Comparison of ENCODE assay signal across 17 cellular contexts in the genomic region with DNA sequence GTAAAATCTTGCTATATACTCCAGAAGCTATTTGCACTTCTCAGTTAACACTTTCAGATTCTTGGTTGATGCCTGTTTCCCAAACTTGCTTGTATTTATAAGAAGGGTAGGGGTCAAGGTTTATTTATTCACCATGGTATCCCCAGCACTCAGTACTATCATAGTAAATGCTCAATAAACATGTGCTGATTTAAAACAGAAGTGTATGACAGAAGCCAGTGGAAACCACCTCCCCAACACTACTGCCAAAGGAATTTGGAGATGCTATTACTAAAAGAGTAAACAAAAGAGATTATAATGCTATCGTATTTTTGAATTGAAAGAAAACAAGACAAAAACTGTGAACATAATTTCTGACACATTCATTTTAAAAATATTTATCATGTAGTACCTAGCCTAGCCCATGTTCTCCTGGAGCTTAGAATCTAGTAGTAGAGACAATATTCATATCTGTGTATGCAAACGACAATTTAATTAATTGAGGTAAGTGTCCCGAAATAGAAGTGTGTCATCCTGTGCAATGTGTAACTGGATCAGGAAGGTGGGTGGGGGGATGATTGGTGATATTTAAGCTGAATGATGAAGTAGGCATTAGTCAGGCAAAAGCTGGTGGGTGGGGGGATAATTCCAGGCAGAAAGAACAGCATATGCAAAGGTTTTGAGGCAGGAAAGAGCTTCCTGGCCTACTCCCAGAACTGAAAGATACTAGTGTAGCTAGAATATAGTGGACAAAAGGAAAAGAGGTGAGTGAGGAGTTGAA.
DNase-seq lines count a peak whose midpoint lies in the region; ATAC-seq and TF ChIP-seq lines count a peak whose summit lies in the region.
"Had no signal": no experiment of that assay in that cellular context is flagged by ENCODE, and none has a peak within 500 bp of the region (broad histone marks: within the 10 kb centered on the region; RNA-seq: fewer than 3 reads in every experiment).

No MANE protein-coding gene starts in this region.

- H3K27ac ChIP-seq in SJSA1: 0 out of 2 replicates have a peak overlapping the region, but pooled peaks have one; percentile 17
- H3K27ac ChIP-seq: BLaER1 treated with 17β-estradiol and CSF1 and Interleukin-3, amounts not matched to agents 10 nM and 100 nM had no signal

- H3K4me3 ChIP-seq in SJSA1 (no peak overlapping the region), fibroblast of mammary gland (ENCODE audit: control insufficient read depth, low read depth, low read length) (peak overlapping the region; percentile 62)
- H3K4me3 ChIP-seq: BLaER1 treated with 17β-estradiol and CSF1 and Interleukin-3, amounts not matched to agents 10 nM and 100 nM had no signal

- no peaks in the 10 kb centered on the region for H3K36me3 ChIP-seq in SJSA1
- H3K36me3 ChIP-seq: BLaER1 treated with 17β-estradiol and CSF1 and Interleukin-3, amounts not matched to agents 10 nM and 100 nM had no signal

- peaks cover 21% of the 10 kb centered on the region for H3K4me1 ChIP-seq in SJSA1 (replicated peaks)

- no peaks in the 10 kb centered on the region for H3K9me3 ChIP-seq in SJSA1 (replicated peaks)
- H3K9me3 ChIP-seq: BLaER1 treated with 17β-estradiol and CSF1 and Interleukin-3, amounts not matched to agents 10 nM and 100 nM had no signal

- no peaks in the 10 kb centered on the region for H3K27me3 ChIP-seq in SJSA1 (replicated peaks)
- H3K27me3 ChIP-seq: BLaER1 treated with 17β-estradiol and CSF1 and Interleukin-3, amounts not matched to agents 10 nM and 100 nM had no signal

- peak; percentile 37 for ATAC-seq in HG02610 (IDR thresholded peaks at IDR 0.05; ENCODE audit: unreplicated experiment)
- ATAC-seq in GM18511 (IDR thresholded peaks at IDR 0.05; ENCODE audit: unreplicated experiment): no peak
- no peak for ATAC-seq in GM19395 (IDR thresholded peaks at IDR 0.05; ENCODE audit: unreplicated experiment)
- ATAC-seq in GM21723 (IDR thresholded peaks at IDR 0.05; ENCODE audit: unreplicated experiment): no peak
- ATAC-seq: activated T-cell treated with anti-CD3 and anti-CD28 coated beads, Interleukin-2, amount 50 U/mL, for 4 hours; right cardiac atrium had no signal

- no peak for TF ChIP-seq CTCF in fibroblast of mammary gland (conservative IDR thresholded peaks at IDR 0.05; ENCODE audit: control insufficient read depth, insufficient read depth, low read depth, low read length)

- peak in 1 of 2 experiments; percentile 36 for DNase-seq in SJSA1 (ENCODE audit: low read depth in 1 of 2, low spot score in 2 of 2)
- DNase-seq in fibroblast of mammary gland (ENCODE audit: low read depth): peak; percentile 97
- no peak for DNase-seq in cerebellar cortex (ENCODE audit: low spot score)
- DNase-seq: activated CD4-positive, alpha-beta memory T cell treated with anti-CD3 and anti-CD28 coated beads for 36 hours; activated naive CD8-positive, alpha-beta T cell treated with anti-CD3 and anti-CD28 coated beads, Interleukin-2, amount 10 ng/mL, durations not matched to agents 7 days and 5 days; activated T-cell treated with anti-CD3 and anti-CD28 coated beads, Interleukin-2, amount 50 U/mL, for 4 hours; immature natural killer cell; NCI-H1092; NCI-H2171 treated with DMSO at 0.1 percent for 48 hours; right cardiac atrium; stimulated activated CD4-positive, alpha-beta T cell treated with anti-CD3 and anti-CD28 coated beads, Interleukin-4, amount 100 ng/mL, for 1 hour; stimulated activated CD8-positive, alpha-beta memory T cell treated with anti-CD3 and anti-CD28 coated beads, Interleukin-4, amount 100 ng/mL, for 48 hours had no signal
